In the genomic region with DNA sequence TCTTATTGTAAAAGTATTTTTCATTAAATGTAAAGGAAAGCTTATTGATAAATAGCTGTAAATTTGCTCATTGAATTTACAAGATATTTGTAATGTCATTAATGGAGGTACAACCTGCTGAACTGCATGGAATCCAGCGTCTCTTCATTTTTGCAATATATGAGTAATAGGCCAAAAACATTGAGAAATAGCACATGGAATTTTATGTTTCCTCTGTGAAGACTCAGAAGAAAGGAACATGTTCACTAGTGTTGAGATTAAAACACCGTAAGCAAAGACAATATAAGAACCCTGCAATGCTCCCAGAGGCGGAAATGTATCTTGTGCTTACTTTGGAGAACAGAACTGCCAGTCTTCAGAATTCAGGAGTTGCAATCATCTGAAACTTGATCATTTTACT, we compare ENCODE assay signal across 25 cellular contexts.
DNase-seq lines count a peak whose midpoint lies in the region; ATAC-seq and TF ChIP-seq lines count a peak whose summit lies in the region.
"Had no signal": no experiment of that assay in that cellular context is flagged by ENCODE, and none has a peak within 500 bp of the region (broad histone marks: within the 10 kb centered on the region; RNA-seq: fewer than 3 reads in every experiment).

No MANE protein-coding gene starts in this region.

- ATAC-seq in omental fat pad (ENCODE audit: low FRiP score) (peak; percentile 62), HG03460 (IDR thresholded peaks at IDR 0.05; ENCODE audit: unreplicated experiment) (no peak)
- ATAC-seq: GM12878 had no signal

- H3K4me1 Mint-ChIP-seq in activated CD4-positive, alpha-beta memory T cell treated with anti-CD3 and anti-CD28 coated beads for 36 hours (ENCODE audit: low read depth) = no peaks in the 10 kb centered on the region
- H3K4me1 Mint-ChIP-seq: CD14-positive monocyte; CD4-positive, alpha-beta memory T cell; CD4-positive, CD25-positive, alpha-beta regulatory T cell; CD8-positive, alpha-beta memory T cell had no signal

- no peaks in the 10 kb centered on the region for H3K9me3 ChIP-seq in adipocyte (ENCODE audit: control insufficient read depth, low read length)
- H3K9me3 ChIP-seq: BE2C, BLaER1 had no signal

- peak; percentile 36 for DNase-seq in adipocyte (ENCODE audit: low read depth)
- DNase-seq in epithelial cell of esophagus (ENCODE audit: low read depth) = peak; percentile 4
- DNase-seq in omental fat pad (ENCODE audit: low spot score) = no peak
- no peak for DNase-seq in activated CD4-positive, alpha-beta memory T cell treated with anti-CD3 and anti-CD28 coated beads for 36 hours
- no peak for DNase-seq in NCI-H510A (lab: John Stamatoyannopoulos, UW)
- no peak for DNase-seq in activated gamma-delta T cell treated with Interleukin-2 at 50 U/mL for 16 hours
- DNase-seq: 8988T; ACHN; BE2C; C1 segment of cervical spinal cord; CD4-positive, alpha-beta memory T cell; CD4-positive, CD25-positive, alpha-beta regulatory T cell; CD8-positive, alpha-beta memory T cell; COR-L47; DMS 273 treated with DMSO at 0.1 percent for 48 hours; DMS153; DMS53; DMS79; DND-41; EL; GDM1 had no signal

- CTCF ChIA-PET in activated CD4-positive, alpha-beta memory T cell treated with anti-CD3 and anti-CD28 coated beads for 36 hours (lab: Charles Lee) = no interaction called here

- H3K27ac Mint-ChIP-seq in activated CD4-positive, alpha-beta memory T cell treated with anti-CD3 and anti-CD28 coated beads for 36 hours = no peak overlapping the region
- H3K27ac Mint-ChIP-seq: CD14-positive monocyte; CD4-positive, CD25-positive, alpha-beta regulatory T cell; CD8-positive, alpha-beta memory T cell had no signal

- intact Hi-C loops in activated CD4-positive, alpha-beta memory T cell treated with anti-CD3 and anti-CD28 coated beads for 36 hours (cut with micrococcal nuclease) = no loop called here

- H3K36me3 ChIP-seq in adipocyte (ENCODE audit: control insufficient read depth, insufficient read depth, low read length, severe bottlenecking) = no peaks in the 10 kb centered on the region
- H3K36me3 ChIP-seq: BE2C, BLaER1 had no signal

- H3K27me3 Mint-ChIP-seq in activated CD4-positive, alpha-beta memory T cell treated with anti-CD3 and anti-CD28 coated beads for 36 hours = peaks cover 10% of the 10 kb centered on the region
- H3K27me3 Mint-ChIP-seq: CD4-positive, CD25-positive, alpha-beta regulatory T cell had no signal

- peaks cover 5% of the 10 kb centered on the region for H3K27me3 ChIP-seq in adipocyte (replicated peaks; ENCODE audit: control insufficient read depth, insufficient read depth, low read length)
- H3K27me3 ChIP-seq: BE2C, BLaER1 had no signal

- no peaks in the 10 kb centered on the region for H3K9me3 Mint-ChIP-seq in activated CD4-positive, alpha-beta memory T cell treated with anti-CD3 and anti-CD28 coated beads for 36 hours

- no peak overlapping the region for H3K4me3 ChIP-seq in adipocyte (ENCODE audit: low read length)
- no peak overlapping the region for H3K4me3 ChIP-seq in epithelial cell of esophagus (ENCODE audit: low read length)
- H3K4me3 ChIP-seq: BLaER1, GM12878 had no signal

- no peak overlapping the region for H3K9ac ChIP-seq in adipocyte (ENCODE audit: low read length)
- H3K9ac ChIP-seq: BLaER1 had no signal

- peaks cover 6% of the 10 kb centered on the region for H3K4me1 ChIP-seq in adipocyte (ENCODE audit: control insufficient read depth, insufficient read depth, low read length)
- H3K4me1 ChIP-seq: BE2C, BLaER1 had no signal

- POLR2A ChIA-PET in activated CD4-positive, alpha-beta memory T cell treated with anti-CD3 and anti-CD28 coated beads for 36 hours (lab: Charles Lee) = no interaction called here

- no peak overlapping the region for H3K4me3 Mint-ChIP-seq in activated CD4-positive, alpha-beta memory T cell treated with anti-CD3 and anti-CD28 coated beads for 36 hours
- H3K4me3 Mint-ChIP-seq: CD14-positive monocyte; CD4-positive, alpha-beta memory T cell; CD4-positive, CD25-positive, alpha-beta regulatory T cell; CD8-positive, alpha-beta memory T cell had no signal

- TF ChIP-seq CTCF in epithelial cell of esophagus (IDR thresholded peaks at IDR 0.05; ENCODE audit: insufficient read depth, low read depth, low read length, missing control alignments) (no peak), omental fat pad (IDR thresholded peaks at IDR 0.05) (no peak)

- no peaks in the 10 kb centered on the region for H3K36me3 Mint-ChIP-seq in activated CD4-positive, alpha-beta memory T cell treated with anti-CD3 and anti-CD28 coated beads for 36 hours
- H3K36me3 Mint-ChIP-seq: CD14-positive monocyte; CD4-positive, alpha-beta memory T cell; CD4-positive, CD25-positive, alpha-beta regulatory T cell; CD8-positive, alpha-beta memory T cell had no signal

Comparison
In these comparisons a context has a peak if more than half of its experiments do, and no peak if none do; other contexts are left out.
1. DNase-seq: peak in adipocyte (single experiment) and epithelial cell of esophagus (single experiment); none in omental fat pad (single experiment), activated CD4-positive, alpha-beta memory T cell treated with anti-CD3 and anti-CD28 coated beads for 36 hours (single experiment), NCI-H510A (single experiment) and activated gamma-delta T cell treated with Interleukin-2 at 50 U/mL for 16 hours (single experiment).